In genomic region chrX:155028749-155029360, GRCh38 we compare ENCODE assay signal across 9 cellular contexts. TPM values are rescaled to one million over a fixed set of nuclear protein-coding genes. Genes with fewer than 3 reads are reported as not detected.
DNase-seq lines count a peak whose midpoint lies in the region; ATAC-seq and TF ChIP-seq lines count a peak whose summit lies in the region.
"Had no signal": no experiment of that assay in that cellular context is flagged by ENCODE, and none has a peak within 500 bp of the region (broad histone marks: within the 10 kb centered on the region; RNA-seq: fewer than 3 reads in every experiment).

No MANE protein-coding gene starts in this region.

- H3K27me3 Mint-ChIP-seq in activated T-helper 17 cell treated with anti-CD3 and anti-CD28 coated beads, Interleukin-2, amount 50 U/mL, for 72 hours = no peaks in the 10 kb centered on the region
- H3K27me3 Mint-ChIP-seq in type B pancreatic cell = no peaks in the 10 kb centered on the region

- peak overlapping the region; percentile 86 for H3K27ac Mint-ChIP-seq in activated T-helper 17 cell treated with anti-CD3 and anti-CD28 coated beads, Interleukin-2, amount 50 U/mL, for 72 hours
- peak overlapping the region; percentile 95 for H3K27ac Mint-ChIP-seq in type B pancreatic cell

- DNase-seq in right atrium auricular region (ENCODE audit: low spot score) = no peak
- DNase-seq in left ventricle myocardium superior = no peak
- DNase-seq in right cardiac atrium = no peak
- DNase-seq in type B pancreatic cell (ENCODE audit: extremely low spot score, unreplicated experiment) = no peak
- DNase-seq in NCI-H526 treated with DMSO at 0.1 percent for 48 hours (lab: John Stamatoyannopoulos, UW) = no peak
- DNase-seq: GF-D8 had no signal

- intact Hi-C loops in left ventricle myocardium superior (cut with micrococcal nuclease) (no loop called here), right cardiac atrium (cut with DNase I) (no loop called here)

- H3K9me3 Mint-ChIP-seq in activated T-helper 17 cell treated with anti-CD3 and anti-CD28 coated beads, Interleukin-2, amount 50 U/mL, for 72 hours = no peaks in the 10 kb centered on the region
- H3K9me3 Mint-ChIP-seq in type B pancreatic cell = no peaks in the 10 kb centered on the region

- H3K4me3 Mint-ChIP-seq in activated T-helper 17 cell treated with anti-CD3 and anti-CD28 coated beads, Interleukin-2, amount 50 U/mL, for 72 hours = peak overlapping the region; percentile 86
- peak overlapping the region; percentile 91 for H3K4me3 Mint-ChIP-seq in type B pancreatic cell

- peak overlapping the region in 1 of 2 donors; percentile 9 for H3K4me3 ChIP-seq in right atrium auricular region
- peak overlapping the region; percentile 69 for H3K4me3 ChIP-seq in right cardiac atrium (ENCODE audit: low read length)

- H3K27ac ChIP-seq in right atrium auricular region (peak overlapping the region; percentile 94 to 96), right cardiac atrium (ENCODE audit: low read length) (peak overlapping the region; percentile 88)

- peaks cover 11% of the 10 kb centered on the region for H3K36me3 Mint-ChIP-seq in activated T-helper 17 cell treated with anti-CD3 and anti-CD28 coated beads, Interleukin-2, amount 50 U/mL, for 72 hours (ENCODE audit: low read depth)
- no peaks in the 10 kb centered on the region for H3K36me3 Mint-ChIP-seq in type B pancreatic cell

- H3K9me3 ChIP-seq in right atrium auricular region (no peaks in the 10 kb centered on the region), right cardiac atrium (ENCODE audit: control insufficient read depth, low read length) (no peaks in the 10 kb centered on the region)

- H3K27me3 ChIP-seq in right atrium auricular region (no peaks in the 10 kb centered on the region), right cardiac atrium (ENCODE audit: control insufficient read depth, insufficient read depth) (no peaks in the 10 kb centered on the region)

- TF ChIP-seq CTCF in right atrium auricular region (IDR thresholded peaks at IDR 0.05) (no peak), type B pancreatic cell (conservative IDR thresholded peaks at IDR 0.05) (no peak)

- H3K4me1 ChIP-seq in right atrium auricular region (peaks cover 0 to 5% of the 10 kb centered on the region in 2 donors), right cardiac atrium (ENCODE audit: control insufficient read depth, insufficient read depth, low read length) (peaks cover 4% of the 10 kb centered on the region)

- 67% methylated on average over 2 of the region's 2 CpGs for WGBS in right cardiac atrium

- no peak for ATAC-seq in left ventricle myocardium superior
- no peak for ATAC-seq in activated T-helper 17 cell treated with anti-CD3 and anti-CD28 coated beads, Interleukin-2, amount 50 U/mL, for 72 hours (replicated peaks)
- no peak for ATAC-seq in right cardiac atrium
- ATAC-seq in GM18868 (IDR thresholded peaks at IDR 0.05; ENCODE audit: unreplicated experiment) = no peak
- ATAC-seq in HG02870 (IDR thresholded peaks at IDR 0.05; ENCODE audit: unreplicated experiment) = no peak

- H3K4me1 Mint-ChIP-seq in activated T-helper 17 cell treated with anti-CD3 and anti-CD28 coated beads, Interleukin-2, amount 50 U/mL, for 72 hours = peaks cover 7% of the 10 kb centered on the region
- peaks cover 5% of the 10 kb centered on the region for H3K4me1 Mint-ChIP-seq in type B pancreatic cell (ENCODE audit: unreplicated experiment)

- peaks cover 5% of the 10 kb centered on the region for H3K36me3 ChIP-seq in right atrium auricular region

RNA-seq across cellular contexts. Expression of gene FUNDC2, which starts 2.2 kb away (rescaled TPM):
- total RNA-seq in right atrium auricular region = 100 to 1,000 TPM; 146 to 178 TPM
- 389 TPM for total RNA-seq in left ventricle myocardium superior
- 10 to 100 TPM; 72.1 to 73.8 TPM for total RNA-seq in activated T-helper 17 cell treated with anti-CD3 and anti-CD28 coated beads, Interleukin-2, amount 50 U/mL, for 72 hours
- total RNA-seq in right cardiac atrium = 100 to 1,000 TPM; 262 to 345 (median 281) TPM
- 384 TPM for polyA plus RNA-seq in right cardiac atrium
- 65.0 and 76.5 TPM in 2 replicates for total RNA-seq in type B pancreatic cell (ENCODE audit: low replicate concordance)

RNA-seq across cellular contexts. Expression of gene F8, which starts 6.3 kb away (rescaled TPM):
- total RNA-seq in right atrium auricular region = 10 to 100 TPM; 41.2 to 42.9 TPM
- total RNA-seq in left ventricle myocardium superior = 49.4 TPM
- total RNA-seq in activated T-helper 17 cell treated with anti-CD3 and anti-CD28 coated beads, Interleukin-2, amount 50 U/mL, for 72 hours = 1 to 10 TPM; 5.6 to 7.9 TPM
- 10 to 100 TPM; 34.7 to 98.8 (median 56.3) TPM for total RNA-seq in right cardiac atrium
- polyA plus RNA-seq in right cardiac atrium = 72.9 TPM
- total RNA-seq in type B pancreatic cell (ENCODE audit: low replicate concordance) = 1.1 and 1.3 TPM in 2 replicates

RNA-seq across cellular contexts. Expression of gene CMC4, which starts 42.1 kb away (rescaled TPM):
- total RNA-seq in right atrium auricular region (10 to 100 TPM; 39.9 to 58.3 TPM), left ventricle myocardium superior (28.8 TPM), right cardiac atrium (10 to 100 TPM; 18.8 to 24.0 (median 21.0) TPM), type B pancreatic cell (ENCODE audit: low replicate concordance) (5.7 and 7.1 TPM in 2 replicates)
- total RNA-seq in activated T-helper 17 cell treated with anti-CD3 and anti-CD28 coated beads, Interleukin-2, amount 50 U/mL, for 72 hours = 1 to 10 TPM; 3.2 to 7.1 TPM
- polyA plus RNA-seq in right cardiac atrium = 56.3 TPM

RNA-seq across cellular contexts. Expression of gene MTCP1, which starts 42.1 kb away (rescaled TPM):
- total RNA-seq in right atrium auricular region (under 1 TPM; 0.43 to 0.85 TPM), left ventricle myocardium superior (51.6 TPM), right cardiac atrium (10 to 100 TPM; 46.1 to 61.0 (median 57.6) TPM), type B pancreatic cell (ENCODE audit: low replicate concordance) (10.2 and 19.0 TPM in 2 replicates)
- total RNA-seq in activated T-helper 17 cell treated with anti-CD3 and anti-CD28 coated beads, Interleukin-2, amount 50 U/mL, for 72 hours = 10 to 100 TPM; 18.3 to 19.8 TPM
- polyA plus RNA-seq in right cardiac atrium = 95.3 TPM

RNA-seq across cellular contexts. Expression of gene BRCC3, which starts 42.5 kb away (rescaled TPM):
- total RNA-seq in right atrium auricular region (1 to 10 TPM; 7.6 to 8.3 TPM), left ventricle myocardium superior (13.9 TPM), right cardiac atrium (10 to 100 TPM; 11.7 to 15.0 (median 13.7) TPM), type B pancreatic cell (ENCODE audit: low replicate concordance) (29.8 TPM in 2 replicates)
- total RNA-seq in activated T-helper 17 cell treated with anti-CD3 and anti-CD28 coated beads, Interleukin-2, amount 50 U/mL, for 72 hours = 10 to 100 TPM; 29.1 to 48.7 TPM
- polyA plus RNA-seq in right cardiac atrium = 6.3 TPM
